Comparison of ENCODE assay signal across 12 cellular contexts in the genomic region with DNA sequence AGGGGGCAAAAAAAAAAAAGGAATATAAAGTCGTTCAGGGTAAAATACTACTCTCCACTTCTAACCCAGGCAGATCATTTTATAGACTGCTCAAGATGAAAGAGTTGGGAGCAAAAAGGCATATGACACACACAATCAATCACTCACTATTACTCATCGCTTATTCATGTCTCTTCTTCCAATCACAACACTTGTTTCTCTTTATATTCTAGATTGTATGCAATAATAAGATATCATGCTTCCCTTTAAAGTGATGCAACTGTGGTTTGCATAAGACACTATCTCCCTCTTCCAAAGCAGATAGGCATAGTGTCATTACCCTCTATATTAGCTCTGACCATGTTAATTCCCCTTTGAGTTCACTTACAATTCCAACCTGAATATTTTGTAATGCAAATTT.
DNase-seq lines count a peak whose midpoint lies in the region; ATAC-seq, FAIRE-seq and TF ChIP-seq lines count a peak whose summit lies in the region.
"Had no signal": no experiment of that assay in that cellular context is flagged by ENCODE, and none has a peak within 500 bp of the region (broad histone marks: within the 10 kb centered on the region; RNA-seq: fewer than 3 reads in every experiment).

No MANE protein-coding gene starts in this region.

- no peaks in the 10 kb centered on the region for H3K9me3 ChIP-seq in right atrium auricular region
- H3K9me3 ChIP-seq: Peyer's patch, psoas muscle had no signal

- no peak for FAIRE-seq in bronchial epithelial cell (lab: Jason Lieb, UNC)

- DNase-seq in ELR (ENCODE audit: low read depth) (peak; percentile 74), OCI-M1 (lab: John Stamatoyannopoulos, UW) (peak; percentile 71), bronchial epithelial cell (ENCODE audit: low read depth) (peak; percentile 77), non-pigmented ciliary epithelial cell (ENCODE audit: low read depth) (peak; percentile 1), NCI-H2029 (lab: John Stamatoyannopoulos, UW) (no peak), right atrium auricular region (ENCODE audit: low spot score) (no peak)
- DNase-seq: effector CD4-positive, alpha-beta T cell; NCI-H1694 treated with DMSO at 0.1 percent for 48 hours; NCI-H69; Peyer's patch; psoas muscle had no signal

- no peaks in the 10 kb centered on the region for H3K27me3 ChIP-seq in bronchial epithelial cell (ENCODE audit: control insufficient read depth, insufficient read depth, low read length)
- no peaks in the 10 kb centered on the region for H3K27me3 ChIP-seq in right atrium auricular region
- H3K27me3 ChIP-seq: Peyer's patch had no signal

- no peak for ATAC-seq in HG02623 (IDR thresholded peaks at IDR 0.05; ENCODE audit: unreplicated experiment)
- ATAC-seq: psoas muscle had no signal

- H3K36me3 ChIP-seq in bronchial epithelial cell (ENCODE audit: control insufficient read depth, insufficient read depth, low read length), result no peaks in the 10 kb centered on the region
- no peaks in the 10 kb centered on the region for H3K36me3 ChIP-seq in right atrium auricular region
- H3K36me3 ChIP-seq: Peyer's patch had no signal

- H3K4me1 ChIP-seq in right atrium auricular region, result no peaks in the 10 kb centered on the region
- H3K4me1 ChIP-seq: Peyer's patch, psoas muscle had no signal

- H3K4me3 ChIP-seq in bronchial epithelial cell (ENCODE audit: low read depth, low read length) (no peak overlapping the region), right atrium auricular region (no peak overlapping the region)
- H3K4me3 ChIP-seq: Peyer's patch, psoas muscle had no signal

- H3K27ac ChIP-seq in right atrium auricular region, result no peak overlapping the region
- H3K27ac ChIP-seq: Peyer's patch, psoas muscle had no signal

- no peak for TF ChIP-seq CTCF in bronchial epithelial cell (IDR thresholded peaks at IDR 0.05; ENCODE audit: insufficient read depth, low read length, severe bottlenecking)
- TF ChIP-seq CTCF in right atrium auricular region (IDR thresholded peaks at IDR 0.05), result no peak

Comparison
In these comparisons a context has a peak if more than half of its experiments do, and no peak if none do; other contexts are left out.
1. DNase-seq: peak in ELR (single experiment), OCI-M1 (single experiment), bronchial epithelial cell (single experiment) and non-pigmented ciliary epithelial cell (single experiment); none in NCI-H2029 (single experiment) and right atrium auricular region (single experiment).